8 cellular contexts compared by ENCODE assay signal in the genomic region with DNA sequence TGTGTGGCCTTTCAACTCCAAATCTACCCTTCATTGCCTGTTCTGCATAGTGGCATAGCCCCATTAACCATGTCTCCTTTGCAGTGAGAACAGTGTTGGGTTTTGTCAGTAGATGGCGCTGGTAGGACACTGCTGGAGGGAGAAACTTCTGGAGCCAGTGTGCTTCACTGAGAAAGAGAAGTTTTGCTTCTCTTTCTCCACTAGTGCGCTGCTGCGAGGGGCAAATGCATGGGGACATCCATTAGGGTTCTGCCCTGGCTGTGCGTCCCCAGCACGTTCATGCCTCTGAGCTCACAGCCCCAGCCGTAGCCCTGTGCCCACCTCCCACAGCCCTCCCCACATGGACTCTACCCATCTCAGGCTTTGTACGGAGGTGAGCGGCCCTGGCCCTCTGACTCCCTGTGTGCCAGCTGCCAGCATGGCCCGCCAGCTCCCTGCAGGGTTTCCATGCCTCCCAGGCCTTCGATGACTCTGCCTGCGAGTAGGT. TPM values are rescaled to one million over a fixed set of nuclear protein-coding genes. Genes with fewer than 3 reads are reported as not detected.
DNase-seq lines count a peak whose midpoint lies in the region; ATAC-seq and TF ChIP-seq lines count a peak whose summit lies in the region.

No MANE protein-coding gene starts in this region.

- no peaks in the 10 kb centered on the region for H3K36me3 ChIP-seq in hepatocyte (replicated peaks; ENCODE audit: insufficient read depth, low read depth)
- no peaks in the 10 kb centered on the region for H3K36me3 ChIP-seq in smooth muscle cell (ENCODE audit: low read depth)

- H3K9ac ChIP-seq in smooth muscle cell (ENCODE audit: low read depth), result no peak overlapping the region

- no peaks in the 10 kb centered on the region for H3K36me3 Mint-ChIP-seq in T-helper 2 cell treated with Interferon-gamma antibody and Interleukin-4, amounts not matched to agents 5 μg/mL and 100 μg/mL, for 36 hours (ENCODE audit: low read depth)

- no peak overlapping the region for H2AFZ ChIP-seq in hepatocyte
- no peak overlapping the region for H2AFZ ChIP-seq in smooth muscle cell (ENCODE audit: low read depth)

- H4K20me1 ChIP-seq in hepatocyte (ENCODE audit: insufficient read depth, poor library complexity, severe bottlenecking) (no peaks in the 10 kb centered on the region), smooth muscle cell (ENCODE audit: low read depth) (no peaks in the 10 kb centered on the region)

- H3K4me2 ChIP-seq in hepatocyte (no peak overlapping the region), smooth muscle cell (no peak overlapping the region)

- H3K9me2 ChIP-seq in hepatocyte (replicated peaks; ENCODE audit: insufficient read depth), result no peaks in the 10 kb centered on the region

- no peak overlapping the region for H3K27ac Mint-ChIP-seq in T-helper 2 cell treated with Interferon-gamma antibody and Interleukin-4, amounts not matched to agents 5 μg/mL and 100 μg/mL, for 36 hours

- H3K9me3 ChIP-seq in hepatocyte (ENCODE audit: low read depth) (no peaks in the 10 kb centered on the region), smooth muscle cell (replicated peaks; ENCODE audit: low read depth) (no peaks in the 10 kb centered on the region)

- H3K4me1 ChIP-seq in hepatocyte (ENCODE audit: insufficient read depth) (no peaks in the 10 kb centered on the region), smooth muscle cell (ENCODE audit: low read depth) (no peaks in the 10 kb centered on the region)

- H3K27me3 Mint-ChIP-seq in T-helper 2 cell treated with Interferon-gamma antibody and Interleukin-4, amounts not matched to agents 5 μg/mL and 100 μg/mL, for 36 hours (ENCODE audit: low read depth), result peaks cover 3% of the 10 kb centered on the region

- no peaks in the 10 kb centered on the region for H3K9me3 Mint-ChIP-seq in T-helper 2 cell treated with Interferon-gamma antibody and Interleukin-4, amounts not matched to agents 5 μg/mL and 100 μg/mL, for 36 hours

- WGBS in hepatocyte (ENCODE audit: low lambda C conversion rate, missing lambda C conversion rate), result 44% methylated on average over 11 of the region's 11 CpGs
- WGBS in smooth muscle cell (ENCODE audit: low lambda C conversion rate), result 43% methylated on average over 11 of the region's 11 CpGs

- H3K27ac ChIP-seq in hepatocyte (no peak overlapping the region), smooth muscle cell (ENCODE audit: low read depth) (no peak overlapping the region)

- H3K27me3 ChIP-seq in hepatocyte (no peaks in the 10 kb centered on the region), smooth muscle cell (ENCODE audit: low read depth) (peaks cover 6% of the 10 kb centered on the region)

- TF ChIP-seq CTCF in hepatocyte (IDR thresholded peaks at IDR 0.05; ENCODE audit: poor library complexity) (peak; percentile 83), smooth muscle cell (IDR thresholded peaks at IDR 0.05; ENCODE audit: borderline replicate concordance, insufficient read depth, poor library complexity, severe bottlenecking) (peak; percentile 78)

- no peaks in the 10 kb centered on the region for H3K4me1 Mint-ChIP-seq in T-helper 2 cell treated with Interferon-gamma antibody and Interleukin-4, amounts not matched to agents 5 μg/mL and 100 μg/mL, for 36 hours (ENCODE audit: low read depth)

- H3K4me3 Mint-ChIP-seq in T-helper 2 cell treated with Interferon-gamma antibody and Interleukin-4, amounts not matched to agents 5 μg/mL and 100 μg/mL, for 36 hours, result no peak overlapping the region

- DNase-seq in NCI-H1436 (lab: John Stamatoyannopoulos, UW) (peak; percentile 73), NCI-H1436 treated with DMSO at 0.1 percent for 48 hours (lab: John Stamatoyannopoulos, UW) (no peak), NCI-H1694 (lab: John Stamatoyannopoulos, UW) (peak; percentile 63), anterior cingulate cortex (lab: John Stamatoyannopoulos, UW) (peak in 48 of 58 donors; percentile 11 to 79 (median 38)), hepatocyte (ENCODE audit: low spot score) (peak; percentile 81), smooth muscle cell (lab: John Stamatoyannopoulos, UW; ENCODE audit: unreplicated experiment) (peak; percentile 9)
- peak; percentile 57 for DNase-seq in T-helper 2 cell treated with Interferon-gamma antibody and Interleukin-4, amounts not matched to agents 5 μg/mL and 100 μg/mL, for 36 hours (ENCODE audit: low spot score)

- H3K4me3 ChIP-seq in hepatocyte, result no peak overlapping the region
- no peak overlapping the region for H3K4me3 ChIP-seq in smooth muscle cell

- no peaks in the 10 kb centered on the region for H3K79me2 ChIP-seq in hepatocyte
- no peaks in the 10 kb centered on the region for H3K79me2 ChIP-seq in smooth muscle cell (ENCODE audit: low read depth)

- H3F3A ChIP-seq in smooth muscle cell (ENCODE audit: low read depth), result no peaks in the 10 kb centered on the region

- ATAC-seq in GM19324 (IDR thresholded peaks at IDR 0.05; ENCODE audit: low FRiP score, unreplicated experiment), result no peak

RNA-seq across cellular contexts. Expression of a gene that starts 53.1 kb away (rescaled TPM):
- total RNA-seq in hepatocyte (1.0 and 1.6 TPM in 2 replicates), smooth muscle cell (2.2 and 2.6 TPM in 2 replicates)
- polyA plus RNA-seq in hepatocyte (0.32 and 1.4 TPM in 2 replicates), smooth muscle cell (0.33 and 2.0 TPM in 2 replicates)
